ENCODE assay signal across 1 cellular context in the genomic region with DNA sequence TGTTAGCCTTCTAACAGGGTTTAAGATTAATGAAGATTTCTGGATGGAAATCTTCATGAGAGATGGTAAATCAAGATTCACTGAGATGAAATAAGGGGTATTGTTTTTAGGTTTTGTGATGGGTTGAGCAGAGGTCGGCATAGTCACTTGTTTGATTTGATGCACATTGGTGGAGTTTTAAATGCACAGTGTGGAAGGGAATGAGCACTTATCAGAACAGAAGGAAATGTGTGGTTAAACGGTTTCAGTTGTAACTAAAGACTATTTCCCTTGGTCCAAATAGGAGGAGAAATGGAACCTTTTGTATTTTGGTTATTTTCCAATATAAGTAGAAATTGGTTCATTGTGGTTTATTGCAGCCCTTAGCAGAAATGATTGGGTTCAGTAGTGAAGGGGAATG.
TF ChIP-seq lines count a peak whose summit lies in the region.

No MANE protein-coding gene starts in this region.

TF ChIP-seq in IMR-90, 13 proteins besides CTCF, POLR2A, EP300 and RAD21:
- no peak for TF ChIP-seq RFX5 (IDR thresholded peaks at IDR 0.05; ENCODE audit: low read depth, low read length)
- TF ChIP-seq CEBPB (IDR thresholded peaks at IDR 0.05; ENCODE audit: low read depth, low read length): no peak
- no peak for TF ChIP-seq NFE2L2 (IDR thresholded peaks at IDR 0.05; ENCODE audit: low read depth, low read length)
- TF ChIP-seq MAZ (IDR thresholded peaks at IDR 0.05; ENCODE audit: borderline replicate concordance, low read depth, low read length): no peak
- no peak for TF ChIP-seq MAFK (IDR thresholded peaks at IDR 0.05; ENCODE audit: low read depth, low read length)
- no peak for TF ChIP-seq RCOR1 (IDR thresholded peaks at IDR 0.05; ENCODE audit: insufficient replicate concordance, low read length)
- no peak for TF ChIP-seq ELK1 (IDR thresholded peaks at IDR 0.05; ENCODE audit: borderline replicate concordance, low read depth, low read length)
- TF ChIP-seq BHLHE40 (IDR thresholded peaks at IDR 0.05; ENCODE audit: low read depth, low read length): no peak
- no peak for TF ChIP-seq SMC3 (IDR thresholded peaks at IDR 0.05; ENCODE audit: low read depth, low read length)
